ENCODE assay signal across 30 cellular contexts in genomic region chr2:44996356-44996755, GRCh38. TPM values are rescaled to one million over a fixed set of nuclear protein-coding genes. Genes with fewer than 3 reads are reported as not detected.
"Had no signal": no experiment of that assay in that cellular context is flagged by ENCODE, and none has a peak within 500 bp of the region (broad histone marks: within the 10 kb centered on the region; RNA-seq: fewer than 3 reads in every experiment).

No MANE protein-coding gene starts in this region.

- DNase-seq: activated B cell treated with CpG ODN at 0.5 μM for 24 hours; activated CD4-positive, alpha-beta memory T cell treated with anti-CD3 and anti-CD28 coated beads for 36 hours; activated CD4-positive, alpha-beta T cell treated with anti-CD3 and anti-CD28 coated beads for 4 hours; activated CD4-positive, alpha-beta T cell treated with anti-CD3 and anti-CD28 coated beads, Interleukin-2, amount 10 ng/mL, durations not matched to agents 24 days and 14 days; activated CD4-positive, alpha-beta T cell treated with anti-CD3 and anti-CD28 coated beads, Interleukin-2, amount 50 U/mL, for 1 hour; activated CD4-positive, alpha-beta T cell treated with anti-CD3 and anti-CD28 coated beads, Interleukin-2, amount 50 U/mL, for 4 hours; activated CD4-positive, CD25-positive, alpha-beta regulatory T cell treated with anti-CD3 and anti-CD28 coated beads, Interleukin-2, amount 50 U/mL, for 72 hours; activated CD8-positive, alpha-beta memory T cell treated with anti-CD3 and anti-CD28 coated beads, Interleukin-2, amount 50 U/mL, for 48 hours; activated CD8-positive, alpha-beta T cell treated with anti-CD3 and anti-CD28 coated beads for 36 hours; activated effector memory CD4-positive, alpha-beta T cell treated with Interleukin-2 at 50 U/mL for 16 hours; activated gamma-delta T cell; activated naive CD4-positive, alpha-beta T cell treated with anti-CD3 and anti-CD28 coated beads, Interleukin-2, amount 10 ng/mL, durations not matched to agents 7 days and 5 days; activated naive CD4-positive, alpha-beta T cell treated with Interleukin-2 at 50 U/mL for 16 hours; activated naive CD8-positive, alpha-beta T cell treated with anti-CD3 and anti-CD28 coated beads, Interleukin-2, amount 10 ng/mL, durations not matched to agents 7 days and 5 days; activated naive CD8-positive, alpha-beta T cell treated with anti-CD3 and anti-CD28 coated beads, Interleukin-2, amount 50 U/mL, for 24 hours; activated T-cell treated with anti-CD3 and anti-CD28 coated beads, Interleukin-2, amount 50 U/mL, for 24 hours; activated T-cell treated with anti-CD3 and anti-CD28 coated beads, Interleukin-2, amount 50 U/mL, for 48 hours; amygdala; anterior cingulate cortex; central memory CD4-positive, alpha-beta T cell; T-helper 1 cell; T-helper 2 cell; T-helper 9 cell had no signal

- H3K36me3 ChIP-seq: ascending aorta, cardiac muscle cell had no signal

- H3K27ac ChIP-seq: ascending aorta, cardiac muscle cell, VCaP had no signal

- H3K9me3 ChIP-seq: ascending aorta had no signal

- H3K4me1 ChIP-seq: ascending aorta had no signal

- H3K4me3 ChIP-seq: ascending aorta, cardiac muscle cell had no signal

- ATAC-seq: activated CD8-positive, alpha-beta T cell treated with anti-CD3 and anti-CD28 coated beads for 36 hours; activated naive CD8-positive, alpha-beta T cell treated with anti-CD3 and anti-CD28 coated beads, Interleukin-2, amount 50 U/mL, for 24 hours had no signal

RNA-seq across cellular contexts. Expression of gene SIX2, which starts 12.9 kb away (rescaled TPM):
- total RNA-seq: activated B cell treated with CpG ODN at 0.5 μM for 24 hours; activated CD4-positive, alpha-beta memory T cell treated with anti-CD3 and anti-CD28 coated beads for 36 hours; activated CD4-positive, alpha-beta T cell treated with anti-CD3 and anti-CD28 coated beads, Interleukin-2, amount 10 ng/mL, durations not matched to agents 24 days and 14 days; activated CD8-positive, alpha-beta memory T cell treated with anti-CD3 and anti-CD28 coated beads for 36 hours; activated CD8-positive, alpha-beta T cell treated with anti-CD3 and anti-CD28 coated beads for 36 hours; activated naive CD8-positive, alpha-beta T cell treated with anti-CD3 and anti-CD28 coated beads, Interleukin-2, amount 10 ng/mL, durations not matched to agents 7 days and 5 days; activated T-helper 2 cell treated with anti-CD3 and anti-CD28 coated beads, Interferon-gamma antibody, Interleukin-2, Interleukin-4, amounts not matched to agents 10 μg/mL and 5 μg/mL and 100 μg/mL, durations not matched to agents 14 hours and 24 hours and 36 hours had no signal

RNA-seq across cellular contexts. Expression of gene SIX3, which starts 54.9 kb away (rescaled TPM):
- total RNA-seq: activated B cell treated with CpG ODN at 0.5 μM for 24 hours; activated CD4-positive, alpha-beta memory T cell treated with anti-CD3 and anti-CD28 coated beads for 36 hours; activated CD4-positive, alpha-beta T cell treated with anti-CD3 and anti-CD28 coated beads, Interleukin-2, amount 10 ng/mL, durations not matched to agents 24 days and 14 days; activated CD8-positive, alpha-beta T cell treated with anti-CD3 and anti-CD28 coated beads for 36 hours; activated naive CD8-positive, alpha-beta T cell treated with anti-CD3 and anti-CD28 coated beads, Interleukin-2, amount 10 ng/mL, durations not matched to agents 7 days and 5 days; ascending aorta; bronchial epithelial cell; cardiac muscle cell; cerebellum had no signal
- polyA plus RNA-seq: cardiac muscle cell had no signal
